1 cellular context compared by ENCODE assay signal in the genomic region with DNA sequence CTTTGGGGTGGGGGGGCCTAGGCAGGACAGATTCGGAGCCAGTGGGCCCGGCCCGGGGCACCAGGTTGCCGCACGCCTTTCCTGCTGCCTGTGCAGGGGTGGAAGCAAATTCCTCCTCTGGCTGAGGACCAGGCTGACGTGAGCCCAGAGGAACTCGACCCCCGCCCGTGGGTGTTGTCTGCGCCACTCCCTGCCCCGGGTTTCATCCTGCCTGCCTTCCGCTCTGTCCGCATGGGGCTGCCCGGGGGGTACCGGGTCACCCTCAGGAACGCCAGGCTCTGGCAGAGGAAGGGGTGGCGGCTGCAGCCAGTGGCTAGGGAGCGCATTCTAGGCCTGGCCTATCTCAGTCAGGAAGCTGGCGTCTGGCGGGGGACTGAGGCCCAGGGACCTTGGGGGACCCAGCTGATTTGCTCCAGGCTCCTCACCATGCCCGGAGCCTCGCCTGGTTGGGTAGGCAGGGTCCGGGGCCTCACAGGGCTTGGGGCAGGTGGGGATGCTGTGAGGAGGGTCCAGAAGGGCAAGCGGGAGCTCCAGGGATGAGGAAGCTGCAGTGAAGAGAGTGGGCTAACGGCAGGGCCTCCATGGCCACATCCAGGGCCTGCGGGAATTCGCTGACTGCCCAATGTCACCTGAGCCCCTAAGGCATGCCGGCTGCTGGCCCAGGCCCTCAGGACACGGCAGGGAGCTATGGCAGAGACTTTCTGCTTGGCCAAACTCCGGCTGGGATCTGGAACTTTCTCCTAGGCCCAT.
TF ChIP-seq lines count a peak whose summit lies in the region.

No MANE protein-coding gene starts in this region.

TF ChIP-seq in IMR-90, 13 proteins besides CTCF, POLR2A, EP300 and RAD21:
- no peak for TF ChIP-seq FOS (IDR thresholded peaks at IDR 0.05; ENCODE audit: low read depth, low read length)
- no peak for TF ChIP-seq RCOR1 (IDR thresholded peaks at IDR 0.05; ENCODE audit: insufficient replicate concordance, low read length)
- no peak for TF ChIP-seq NFE2L2 (IDR thresholded peaks at IDR 0.05; ENCODE audit: low read depth, low read length)
- TF ChIP-seq SMC3 (IDR thresholded peaks at IDR 0.05; ENCODE audit: low read depth, low read length): no peak
- no peak for TF ChIP-seq CEBPB (IDR thresholded peaks at IDR 0.05; ENCODE audit: low read depth, low read length)
- TF ChIP-seq USF2 (IDR thresholded peaks at IDR 0.05; ENCODE audit: low read depth, low read length): no peak
- no peak for TF ChIP-seq MAFK (IDR thresholded peaks at IDR 0.05; ENCODE audit: low read depth, low read length)
- 0 out of 2 replicates have a peak, but pooled peaks have one; percentile 14 for TF ChIP-seq MAZ (IDR thresholded peaks at IDR 0.05; ENCODE audit: borderline replicate concordance, low read depth, low read length)
TF ChIP-seq in IMR-90: peak in this region for 1.
